ENCODE assay signal across 10 cellular contexts in the genomic region with DNA sequence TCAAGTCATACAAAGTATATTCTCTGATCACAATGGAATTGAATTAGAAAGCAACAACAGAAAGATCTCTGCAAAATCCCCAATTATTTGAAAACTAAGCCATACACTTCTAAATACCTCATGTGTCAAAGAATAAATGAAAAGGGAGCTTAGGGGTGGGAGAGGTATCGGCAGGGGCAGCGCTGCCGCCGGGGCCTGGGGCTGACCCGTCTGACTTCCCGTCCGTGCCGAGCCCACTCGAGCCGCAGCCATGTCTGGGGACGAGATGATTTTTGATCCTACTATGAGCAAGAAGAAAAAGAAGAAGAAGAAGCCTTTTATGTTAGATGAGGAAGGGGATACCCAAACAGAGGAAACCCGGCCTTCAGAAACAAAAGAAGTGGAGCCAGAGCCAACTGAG. TPM values are rescaled to one million over a fixed set of nuclear protein-coding genes. Genes with fewer than 3 reads are reported as not detected.
"Had no signal": no experiment of that assay in that cellular context is flagged by ENCODE, and none has a peak within 500 bp of the region (broad histone marks: within the 10 kb centered on the region; RNA-seq: fewer than 3 reads in every experiment).

No MANE protein-coding gene starts in this region.

RNA-seq across cellular contexts. Expression of a gene that starts 18.6 kb away (rescaled TPM):
- total RNA-seq: activated CD4-positive, alpha-beta memory T cell treated with anti-CD3 and anti-CD28 coated beads, Interleukin-2, amount 10 ng/mL, durations not matched to agents 7 days and 5 days; activated CD8-positive, alpha-beta memory T cell treated with anti-CD3 and anti-CD28 coated beads for 36 hours; activated naive CD4-positive, alpha-beta T cell treated with anti-CD3 and anti-CD28 coated beads for 36 hours; activated naive CD4-positive, alpha-beta T cell treated with anti-CD3 and anti-CD28 coated beads, Interleukin-2, amount 50 U/mL, for 72 hours; activated T-helper 1 cell treated with anti-CD3 and anti-CD28 coated beads, Interleukin-12 subunit alpha, Interleukin-12 subunit beta, Interleukin-2, Interleukin-4 antibody, amounts not matched to agents 30 ng/mL and 10 ng/mL and 1 ng/mL, durations not matched to agents 14 hours and 24 hours and 36 hours; body of pancreas; LHCN-M2; NCI-H460; Peyer's patch; Right ventricle myocardium inferior had no signal

RNA-seq across cellular contexts. Expression of a gene that starts 36.4 kb away (rescaled TPM):
- total RNA-seq: activated CD4-positive, alpha-beta memory T cell treated with anti-CD3 and anti-CD28 coated beads, Interleukin-2, amount 10 ng/mL, durations not matched to agents 7 days and 5 days; activated CD8-positive, alpha-beta memory T cell treated with anti-CD3 and anti-CD28 coated beads for 36 hours; activated naive CD4-positive, alpha-beta T cell treated with anti-CD3 and anti-CD28 coated beads for 36 hours; activated T-helper 1 cell treated with anti-CD3 and anti-CD28 coated beads, Interleukin-12 subunit alpha, Interleukin-12 subunit beta, Interleukin-2, Interleukin-4 antibody, amounts not matched to agents 30 ng/mL and 10 ng/mL and 1 ng/mL, durations not matched to agents 14 hours and 24 hours and 36 hours; LHCN-M2 had no signal
